11 cellular contexts compared by ENCODE assay signal in the genomic region with DNA sequence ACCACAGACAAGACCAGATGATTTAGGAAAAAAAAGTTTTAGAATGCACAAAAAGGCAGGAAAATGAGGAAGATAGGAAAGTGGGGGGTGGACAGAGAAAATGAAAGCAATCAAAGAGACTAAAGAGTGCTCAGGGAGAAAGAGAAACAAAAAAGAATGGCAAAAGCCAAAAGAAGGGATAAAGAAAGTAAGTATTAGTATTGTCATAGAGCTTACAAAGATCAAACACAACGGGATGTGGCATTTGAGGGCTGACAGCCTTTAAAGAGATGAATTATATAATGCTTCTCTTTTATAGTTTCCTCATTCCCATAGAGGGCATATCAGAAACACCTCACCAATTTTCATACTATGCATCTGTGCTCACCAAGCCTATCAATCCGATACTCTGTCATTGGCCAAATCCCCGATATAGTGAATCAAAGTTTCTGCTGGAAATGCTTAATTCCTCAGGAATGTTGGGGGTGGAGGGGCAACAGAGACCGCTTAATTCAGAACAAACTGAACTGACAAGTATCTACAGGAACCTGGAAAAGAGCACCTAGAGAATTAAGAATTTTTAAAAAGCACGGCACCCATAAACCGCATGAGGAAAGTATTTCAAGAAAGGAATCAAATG. TPM values are rescaled to one million over a fixed set of nuclear protein-coding genes. Genes with fewer than 3 reads are reported as not detected.
A peak's percentile ranks its signal among the peaks of the same experiment; 100 is the strongest.
DNase-seq lines count a peak whose midpoint lies in the region; ATAC-seq and TF ChIP-seq lines count a peak whose summit lies in the region.
"Had no signal": no experiment of that assay in that cellular context is flagged by ENCODE, and none has a peak within 500 bp of the region (broad histone marks: within the 10 kb centered on the region; RNA-seq: fewer than 3 reads in every experiment).

No MANE protein-coding gene starts in this region.

- H3K27ac ChIP-seq in SK-N-SH (ENCODE audit: low read depth in 2 of 2, low read length in 1 of 2) (peak overlapping the region in 1 of 2 experiments; percentile 36; a peak in 1 of 4 replicates), RWPE1 (peak overlapping the region; percentile 63)
- H3K27ac ChIP-seq: coronary artery, pancreas had no signal

- no peak for TF ChIP-seq RAD21 in SK-N-SH (IDR thresholded peaks at IDR 0.05; ENCODE audit: low read length)

- H3F3A ChIP-seq in SK-N-SH (replicated peaks; ENCODE audit: insufficient read depth) = peaks cover 15% of the 10 kb centered on the region

- H3K4me1 Mint-ChIP-seq in central memory CD8-positive, alpha-beta T cell = peaks cover 63% of the 10 kb centered on the region
- H3K4me1 Mint-ChIP-seq in progenitor cell of endocrine pancreas (ENCODE audit: low read depth) = peaks cover 36% of the 10 kb centered on the region

- H2AFZ ChIP-seq in SK-N-SH (ENCODE audit: low read depth) = no peak overlapping the region

- no peaks in the 10 kb centered on the region for H3K9me3 ChIP-seq in SK-N-SH
- H3K9me3 ChIP-seq: pancreas had no signal

- POLR2A ChIA-PET in SK-N-SH (lab: Yijun Ruan, JAX) (no interaction called here), RWPE1 (lab: Yijun Ruan, JAX; ENCODE audit: low non-redundant PET) (no interaction called here)

- no peak for TF ChIP-seq CTCF in SK-N-SH (IDR thresholded peaks at IDR 0.05)
- no peak for TF ChIP-seq CTCF in RWPE1 (conservative IDR thresholded peaks at IDR 0.05; ENCODE audit: low read depth)
- TF ChIP-seq CTCF in progenitor cell of endocrine pancreas (IDR thresholded peaks at IDR 0.05; ENCODE audit: unreplicated experiment) = no peak

- H3K9ac ChIP-seq in SK-N-SH = no peak overlapping the region; the same call in 1 of the 2 replicates

- H3K4me3 Mint-ChIP-seq in central memory CD8-positive, alpha-beta T cell = peak overlapping the region; percentile 37
- peak overlapping the region; percentile 82 for H3K4me3 Mint-ChIP-seq in progenitor cell of endocrine pancreas (ENCODE audit: low read depth)

- peaks cover 18 to 26% of the 10 kb centered on the region in 2 experiments for H3K36me3 ChIP-seq in SK-N-SH (replicated peaks in 1 of 2; ENCODE audit: control insufficient read depth in 1 of 2, insufficient read depth in 2 of 2, low read length in 1 of 2)
- H3K36me3 ChIP-seq: pancreas had no signal

- peak overlapping the region; percentile 74 for H3K27ac Mint-ChIP-seq in central memory CD8-positive, alpha-beta T cell (ENCODE audit: low read depth)
- H3K27ac Mint-ChIP-seq in progenitor cell of endocrine pancreas = no peak overlapping the region

- H3K27me3 ChIP-seq in SK-N-SH (ENCODE audit: insufficient read depth) = no peaks in the 10 kb centered on the region
- H3K27me3 ChIP-seq: pancreas had no signal

- H3K4me1 ChIP-seq in SK-N-SH (ENCODE audit: control insufficient read depth in 1 of 2, insufficient read depth in 2 of 2, low read depth in 1 of 2, low read length in 1 of 2) = peaks cover 17 to 28% of the 10 kb centered on the region in 2 experiments; a peak in 3 of 4 replicates

- ATAC-seq in SK-N-SH treated with all-trans-retinoic acid at 6 μM for 48 hours (no peak), GM19023 (IDR thresholded peaks at IDR 0.05; ENCODE audit: unreplicated experiment) (no peak)
- peak; percentile 55 for ATAC-seq in central memory CD8-positive, alpha-beta T cell (replicated peaks; ENCODE audit: extremely low read depth, poor library complexity, severe bottlenecking)
- ATAC-seq: pancreas had no signal

- H3K36me3 Mint-ChIP-seq in central memory CD8-positive, alpha-beta T cell (ENCODE audit: insufficient read depth) = peaks cover 20% of the 10 kb centered on the region
- H3K36me3 Mint-ChIP-seq in progenitor cell of endocrine pancreas (ENCODE audit: insufficient read depth) = peaks cover 7% of the 10 kb centered on the region

- 82% methylated on average over 6 of the region's 6 CpGs for WGBS in SK-N-SH (ENCODE audit: low lambda C conversion rate)

- peaks cover 88% of the 10 kb centered on the region for H3K79me2 ChIP-seq in SK-N-SH (ENCODE audit: insufficient read depth)

- H3K4me2 ChIP-seq in SK-N-SH = peak overlapping the region; percentile 15

- no peaks in the 10 kb centered on the region for H3K27me3 Mint-ChIP-seq in central memory CD8-positive, alpha-beta T cell
- H3K27me3 Mint-ChIP-seq in progenitor cell of endocrine pancreas = no peaks in the 10 kb centered on the region

- no peak overlapping the region for H3K4me3 ChIP-seq in SK-N-SH (ENCODE audit: low read depth in 2 of 2, low read length in 1 of 2)
- H3K4me3 ChIP-seq: coronary artery, pancreas had no signal

- DNase-seq in SK-N-SH = no peak
- peak; percentile 68 for DNase-seq in RWPE1 (ENCODE audit: low spot score)
- no peak for DNase-seq in central memory CD8-positive, alpha-beta T cell (ENCODE audit: low spot score in 2 of 2)
- DNase-seq in progenitor cell of endocrine pancreas (ENCODE audit: low spot score, unreplicated experiment) = no peak
- no peak for DNase-seq in RKO (ENCODE audit: low spot score)
- DNase-seq in SKM-1 (lab: John Stamatoyannopoulos, UW; ENCODE audit: unreplicated experiment) = no peak
- DNase-seq: NCI-H1105, pancreas had no signal

- no peaks in the 10 kb centered on the region for H4K20me1 ChIP-seq in SK-N-SH (ENCODE audit: insufficient read depth)

- no peaks in the 10 kb centered on the region for H3K9me2 ChIP-seq in SK-N-SH

- CTCF ChIA-PET in SK-N-SH (lab: Yijun Ruan, JAX) = interaction anchor here (1.6 kb wide), 1 partner anchor 14 kb away, joined by 4 read pairs; no protein-coding TSS in a partner anchor
- CTCF ChIA-PET in RWPE1 (lab: Yijun Ruan, JAX) = interaction anchor here (0.5 kb wide), 1 partner anchor 40 kb away, joined by 3 read pairs; no protein-coding TSS in a partner anchor

- TF ChIP-seq EP300 in SK-N-SH (IDR thresholded peaks at IDR 0.05; ENCODE audit: borderline replicate concordance in 1 of 2, low read depth in 1 of 2, low read length in 1 of 2) = no peak

- no peaks in the 10 kb centered on the region for H3K9me3 Mint-ChIP-seq in central memory CD8-positive, alpha-beta T cell
- no peaks in the 10 kb centered on the region for H3K9me3 Mint-ChIP-seq in progenitor cell of endocrine pancreas (ENCODE audit: low read depth)

TF ChIP-seq in SK-N-SH, 30 proteins besides CTCF, POLR2A, EP300 and RAD21 (continues in another document):
- TF ChIP-seq EZH2phosphoT487 (IDR thresholded peaks at IDR 0.05; ENCODE audit: borderline replicate concordance, low read depth) (no peak), IRF3 (IDR thresholded peaks at IDR 0.05; ENCODE audit: low read depth, low read length) (no peak), ELF1 (IDR thresholded peaks at IDR 0.05) (no peak)
- TF ChIP-seq, protein P1, sequence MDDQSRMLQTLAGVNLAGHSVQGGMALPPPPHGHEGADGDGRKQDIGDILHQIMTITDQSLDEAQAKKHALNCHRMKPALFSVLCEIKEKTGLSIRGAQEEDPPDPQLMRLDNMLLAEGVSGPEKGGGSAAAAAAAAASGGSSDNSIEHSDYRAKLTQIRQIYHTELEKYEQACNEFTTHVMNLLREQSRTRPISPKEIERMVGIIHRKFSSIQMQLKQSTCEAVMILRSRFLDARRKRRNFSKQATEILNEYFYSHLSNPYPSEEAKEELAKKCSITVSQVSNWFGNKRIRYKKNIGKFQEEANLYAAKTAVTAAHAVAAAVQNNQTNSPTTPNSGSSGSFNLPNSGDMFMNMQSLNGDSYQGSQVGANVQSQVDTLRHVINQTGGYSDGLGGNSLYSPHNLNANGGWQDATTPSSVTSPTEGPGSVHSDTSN (IDR thresholded peaks at IDR 0.05) = no peak

TF ChIP-seq in SK-N-SH treated with all-trans-retinoic acid at 6 μM for 48 hours, 23 proteins besides CTCF, POLR2A, EP300 and RAD21:
- TF ChIP-seq ZNF70 (CRISPR knock-in tag; IDR thresholded peaks at IDR 0.05) (no peak), SNAI2 (CRISPR knock-in tag; IDR thresholded peaks at IDR 0.05) (no peak), TCF4 (CRISPR knock-in tag; IDR thresholded peaks at IDR 0.05; ENCODE audit: borderline replicate concordance) (no peak), TOX (CRISPR knock-in tag; IDR thresholded peaks at IDR 0.05; ENCODE audit: borderline replicate concordance) (no peak), ZNF8 (CRISPR knock-in tag; IDR thresholded peaks at IDR 0.05) (no peak), ZFP3 (CRISPR knock-in tag; IDR thresholded peaks at IDR 0.05) (no peak)
- TF ChIP-seq, protein P2, sequence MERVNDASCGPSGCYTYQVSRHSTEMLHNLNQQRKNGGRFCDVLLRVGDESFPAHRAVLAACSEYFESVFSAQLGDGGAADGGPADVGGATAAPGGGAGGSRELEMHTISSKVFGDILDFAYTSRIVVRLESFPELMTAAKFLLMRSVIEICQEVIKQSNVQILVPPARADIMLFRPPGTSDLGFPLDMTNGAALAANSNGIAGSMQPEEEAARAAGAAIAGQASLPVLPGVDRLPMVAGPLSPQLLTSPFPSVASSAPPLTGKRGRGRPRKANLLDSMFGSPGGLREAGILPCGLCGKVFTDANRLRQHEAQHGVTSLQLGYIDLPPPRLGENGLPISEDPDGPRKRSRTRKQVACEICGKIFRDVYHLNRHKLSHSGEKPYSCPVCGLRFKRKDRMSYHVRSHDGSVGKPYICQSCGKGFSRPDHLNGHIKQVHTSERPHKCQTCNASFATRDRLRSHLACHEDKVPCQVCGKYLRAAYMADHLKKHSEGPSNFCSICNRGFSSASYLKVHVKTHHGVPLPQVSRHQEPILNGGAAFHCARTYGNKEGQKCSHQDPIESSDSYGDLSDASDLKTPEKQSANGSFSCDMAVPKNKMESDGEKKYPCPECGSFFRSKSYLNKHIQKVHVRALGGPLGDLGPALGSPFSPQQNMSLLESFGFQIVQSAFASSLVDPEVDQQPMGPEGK (CRISPR knock-in tag; IDR thresholded peaks at IDR 0.05; ENCODE audit: borderline replicate concordance) = no peak

RNA-seq across cellular contexts. Expression of gene COG5, which starts 2.7 kb away (rescaled TPM):
- 21.2 and 28.6 TPM in 2 replicates for polyA plus RNA-seq in SK-N-SH (2012; rRNA removed)
- 26.1 and 31.4 TPM in 2 replicates for polyA plus RNA-seq in SK-N-SH (2012; cell fraction: cytosol; rRNA removed)
- polyA plus RNA-seq in SK-N-SH (2012; cell fraction: nucleus; rRNA removed) = 22.1 and 34.2 TPM in 2 replicates
- total RNA-seq in progenitor cell of endocrine pancreas = 49.0 and 49.5 TPM in 2 replicates

RNA-seq across cellular contexts. Expression of gene DUS4L, which starts 2.8 kb away (rescaled TPM):
- 9.7 and 11.5 TPM in 2 replicates for polyA plus RNA-seq in SK-N-SH (2012; rRNA removed)
- 12.1 and 16.3 TPM in 2 replicates for polyA plus RNA-seq in SK-N-SH (2012; cell fraction: cytosol; rRNA removed)
- polyA plus RNA-seq in SK-N-SH (2012; cell fraction: nucleus; rRNA removed) = 11.8 and 18.8 TPM in 2 replicates
- 11.4 and 16.8 TPM in 2 replicates for total RNA-seq in progenitor cell of endocrine pancreas

RNA-seq across cellular contexts. Expression of gene BCAP29, which starts 19.0 kb away (rescaled TPM):
- 29.2 and 46.2 TPM in 2 replicates for polyA plus RNA-seq in SK-N-SH (2012; rRNA removed)
- polyA plus RNA-seq in SK-N-SH (2012; cell fraction: cytosol; rRNA removed) = 57.5 and 62.3 TPM in 2 replicates
- polyA plus RNA-seq in SK-N-SH (2012; cell fraction: nucleus; rRNA removed) = 19.1 and 27.5 TPM in 2 replicates
- 34.9 and 38.5 TPM in 2 replicates for total RNA-seq in progenitor cell of endocrine pancreas
